In the genomic region with DNA sequence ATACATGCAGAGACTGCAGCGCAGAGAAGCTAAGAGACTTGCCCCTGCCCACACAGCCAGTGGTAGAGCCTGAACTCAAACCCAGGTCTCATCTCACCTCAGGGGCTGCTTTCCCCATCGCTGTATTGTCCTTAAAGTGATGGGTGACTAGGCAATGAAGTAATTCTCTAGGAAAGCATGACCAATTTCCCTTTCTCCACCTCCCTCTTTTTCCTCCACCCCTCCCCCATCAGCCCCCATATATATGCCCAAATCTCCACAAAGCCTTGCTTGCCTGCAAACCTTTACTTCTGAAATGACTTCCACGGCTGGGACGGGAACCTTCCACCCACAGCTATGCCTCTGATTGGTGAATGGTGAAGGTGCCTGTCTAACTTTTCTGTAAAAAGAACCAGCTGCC, we compare ENCODE assay signal across 13 cellular contexts. TPM values are rescaled to one million over a fixed set of nuclear protein-coding genes. Genes with fewer than 3 reads are reported as not detected.
DNase-seq lines count a peak whose midpoint lies in the region; ATAC-seq and TF ChIP-seq lines count a peak whose summit lies in the region.
"Had no signal": no experiment of that assay in that cellular context is flagged by ENCODE, and none has a peak within 500 bp of the region (broad histone marks: within the 10 kb centered on the region; RNA-seq: fewer than 3 reads in every experiment).

A gene with protein sequence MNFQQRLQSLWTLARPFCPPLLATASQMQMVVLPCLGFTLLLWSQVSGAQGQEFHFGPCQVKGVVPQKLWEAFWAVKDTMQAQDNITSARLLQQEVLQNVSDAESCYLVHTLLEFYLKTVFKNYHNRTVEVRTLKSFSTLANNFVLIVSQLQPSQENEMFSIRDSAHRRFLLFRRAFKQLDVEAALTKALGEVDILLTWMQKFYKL (plus strand): TSS at position 269 of the 400 bp plus-strand sequence. CDS start 390 bp downstream, outside the sequence.

- peaks cover 0 to 41% of the 10 kb centered on the region in 2 donors for H3K4me1 ChIP-seq in naive thymus-derived CD4-positive, alpha-beta T cell (ENCODE audit: control insufficient read depth in 2 of 2, insufficient read depth in 2 of 2, low read length in 2 of 2)

- intact Hi-C loops in activated T-helper 2 cell treated with anti-CD3 and anti-CD28 coated beads, Interferon-gamma antibody, Interleukin-2, Interleukin-4, amounts not matched to agents 10 μg/mL and 5 μg/mL and 100 μg/mL, durations not matched to agents 14 hours and 24 hours and 36 hours (cut with micrococcal nuclease): loop anchor here (2.0 kb wide), 2 partner anchors 14 to 26 kb away; no protein-coding TSS in a partner anchor
- intact Hi-C loops in naive thymus-derived CD4-positive, alpha-beta T cell (cut with micrococcal nuclease): loop anchor here in 1 of 2 donors (1.0 kb wide), 1 partner anchor 9 kb away; no protein-coding TSS in a partner anchor

- ATAC-seq in naive thymus-derived CD4-positive, alpha-beta T cell: no peak
- ATAC-seq: right cardiac atrium had no signal

- H3K27ac Mint-ChIP-seq in activated naive CD4-positive, alpha-beta T cell treated with anti-CD3 and anti-CD28 coated beads, Interleukin-2, amount 10 ng/mL, durations not matched to agents 7 days and 5 days: no peak within 1 kb of the TSS
- H3K27ac Mint-ChIP-seq in activated T-helper 2 cell treated with anti-CD3 and anti-CD28 coated beads, Interferon-gamma antibody, Interleukin-2, Interleukin-4, amounts not matched to agents 10 μg/mL and 5 μg/mL and 100 μg/mL, durations not matched to agents 14 hours and 24 hours and 36 hours: peak within 1 kb of the TSS; percentile 53
- peak within 1 kb of the TSS; percentile 29 to 95 (median 73) for H3K27ac Mint-ChIP-seq in naive thymus-derived CD4-positive, alpha-beta T cell
- H3K27ac Mint-ChIP-seq in stimulated activated naive CD8-positive, alpha-beta T cell treated with anti-CD3 and anti-CD28 coated beads, Interleukin-15, Interleukin-2, amounts not matched to agents 100 ng/mL and 50 ng/mL, for 24 hours: peak within 1 kb of the TSS; percentile 86

- peak; percentile 59 for DNase-seq in activated naive CD4-positive, alpha-beta T cell treated with Interleukin-2 at 50 U/mL for 16 hours
- DNase-seq in activated naive CD4-positive, alpha-beta T cell treated with anti-CD3 and anti-CD28 coated beads, Interleukin-2, amount 10 ng/mL, durations not matched to agents 7 days and 5 days: no peak
- no peak for DNase-seq in activated T-helper 2 cell treated with anti-CD3 and anti-CD28 coated beads, Interferon-gamma antibody, Interleukin-2, Interleukin-4, amounts not matched to agents 10 μg/mL and 5 μg/mL and 100 μg/mL, durations not matched to agents 14 hours and 24 hours and 36 hours (ENCODE audit: low spot score)
- DNase-seq in naive thymus-derived CD4-positive, alpha-beta T cell: peak in 1 of 9 donors; percentile 63
- DNase-seq in GM20000 (ENCODE audit: low spot score): no peak
- no peak for DNase-seq in KG1 (lab: John Stamatoyannopoulos, UW)
- DNase-seq in GOT3 (lab: John Stamatoyannopoulos, UW): no peak
- DNase-seq: BE2C, dermis blood vessel endothelial cell, NCI-H345, right cardiac atrium, RPMI8226 had no signal

- H3K4me1 Mint-ChIP-seq in activated naive CD4-positive, alpha-beta T cell treated with anti-CD3 and anti-CD28 coated beads, Interleukin-2, amount 10 ng/mL, durations not matched to agents 7 days and 5 days: peaks cover 16% of the 10 kb centered on the region
- peaks cover 44% of the 10 kb centered on the region for H3K4me1 Mint-ChIP-seq in activated T-helper 2 cell treated with anti-CD3 and anti-CD28 coated beads, Interferon-gamma antibody, Interleukin-2, Interleukin-4, amounts not matched to agents 10 μg/mL and 5 μg/mL and 100 μg/mL, durations not matched to agents 14 hours and 24 hours and 36 hours (ENCODE audit: low read depth)
- H3K4me1 Mint-ChIP-seq in naive thymus-derived CD4-positive, alpha-beta T cell: peaks cover 27 to 87% (median 74%) of the 10 kb centered on the region in 7 donors
- peaks cover 93% of the 10 kb centered on the region for H3K4me1 Mint-ChIP-seq in stimulated activated naive CD8-positive, alpha-beta T cell treated with anti-CD3 and anti-CD28 coated beads, Interleukin-15, Interleukin-2, amounts not matched to agents 100 ng/mL and 50 ng/mL, for 24 hours (ENCODE audit: low read depth)

- H3K9me3 ChIP-seq in naive thymus-derived CD4-positive, alpha-beta T cell (ENCODE audit: control insufficient read depth in 2 of 3, low read length in 3 of 3): no peaks in the 10 kb centered on the region

- TF ChIP-seq CTCF in GM20000 (IDR thresholded peaks at IDR 0.05; ENCODE audit: extremely low read depth, missing control alignments): no peak

- H3K9me3 Mint-ChIP-seq in activated naive CD4-positive, alpha-beta T cell treated with anti-CD3 and anti-CD28 coated beads, Interleukin-2, amount 10 ng/mL, durations not matched to agents 7 days and 5 days: no peaks in the 10 kb centered on the region
- no peaks in the 10 kb centered on the region for H3K9me3 Mint-ChIP-seq in activated T-helper 2 cell treated with anti-CD3 and anti-CD28 coated beads, Interferon-gamma antibody, Interleukin-2, Interleukin-4, amounts not matched to agents 10 μg/mL and 5 μg/mL and 100 μg/mL, durations not matched to agents 14 hours and 24 hours and 36 hours
- H3K9me3 Mint-ChIP-seq in naive thymus-derived CD4-positive, alpha-beta T cell: no peaks in the 10 kb centered on the region
- H3K9me3 Mint-ChIP-seq in stimulated activated naive CD8-positive, alpha-beta T cell treated with anti-CD3 and anti-CD28 coated beads, Interleukin-15, Interleukin-2, amounts not matched to agents 100 ng/mL and 50 ng/mL, for 24 hours: no peaks in the 10 kb centered on the region

- H3K27me3 Mint-ChIP-seq in activated naive CD4-positive, alpha-beta T cell treated with anti-CD3 and anti-CD28 coated beads, Interleukin-2, amount 10 ng/mL, durations not matched to agents 7 days and 5 days: peaks cover 5% of the 10 kb centered on the region
- no peaks in the 10 kb centered on the region for H3K27me3 Mint-ChIP-seq in activated T-helper 2 cell treated with anti-CD3 and anti-CD28 coated beads, Interferon-gamma antibody, Interleukin-2, Interleukin-4, amounts not matched to agents 10 μg/mL and 5 μg/mL and 100 μg/mL, durations not matched to agents 14 hours and 24 hours and 36 hours (ENCODE audit: low read depth)
- H3K27me3 Mint-ChIP-seq in naive thymus-derived CD4-positive, alpha-beta T cell: no peaks in the 10 kb centered on the region
- no peaks in the 10 kb centered on the region for H3K27me3 Mint-ChIP-seq in stimulated activated naive CD8-positive, alpha-beta T cell treated with anti-CD3 and anti-CD28 coated beads, Interleukin-15, Interleukin-2, amounts not matched to agents 100 ng/mL and 50 ng/mL, for 24 hours

- H3K36me3 Mint-ChIP-seq in activated naive CD4-positive, alpha-beta T cell treated with anti-CD3 and anti-CD28 coated beads, Interleukin-2, amount 10 ng/mL, durations not matched to agents 7 days and 5 days: peaks cover 5% of the 10 kb centered on the region
- H3K36me3 Mint-ChIP-seq in activated T-helper 2 cell treated with anti-CD3 and anti-CD28 coated beads, Interferon-gamma antibody, Interleukin-2, Interleukin-4, amounts not matched to agents 10 μg/mL and 5 μg/mL and 100 μg/mL, durations not matched to agents 14 hours and 24 hours and 36 hours (ENCODE audit: low read depth): no peaks in the 10 kb centered on the region
- H3K36me3 Mint-ChIP-seq in naive thymus-derived CD4-positive, alpha-beta T cell: peaks cover 0 to 31% (median 3%) of the 10 kb centered on the region in 5 donors
- peaks cover 15% of the 10 kb centered on the region for H3K36me3 Mint-ChIP-seq in stimulated activated naive CD8-positive, alpha-beta T cell treated with anti-CD3 and anti-CD28 coated beads, Interleukin-15, Interleukin-2, amounts not matched to agents 100 ng/mL and 50 ng/mL, for 24 hours (ENCODE audit: low read depth)

- no peak within 1 kb of the TSS for H3K4me3 ChIP-seq in naive thymus-derived CD4-positive, alpha-beta T cell (ENCODE audit: low read length)

- peaks cover 0 to 3% (median 0%) of the 10 kb centered on the region in 3 experiments for H3K36me3 ChIP-seq in naive thymus-derived CD4-positive, alpha-beta T cell (ENCODE audit: control insufficient read depth in 2 of 3, insufficient read depth in 3 of 3, low read length in 3 of 3)
- H3K36me3 ChIP-seq: BE2C had no signal

- CTCF ChIA-PET in activated naive CD4-positive, alpha-beta T cell treated with anti-CD3 and anti-CD28 coated beads, Interleukin-2, amount 10 ng/mL, durations not matched to agents 7 days and 5 days (lab: Charles Lee): interaction anchor here (0.7 to 2.2 kb wide), 5 partner anchors 9 to 88 kb away, joined by 3 to 9 read pairs (median 8); no protein-coding TSS in a partner anchor
- CTCF ChIA-PET in naive thymus-derived CD4-positive, alpha-beta T cell (lab: Charles Lee): interaction anchor here (1.7 to 5.6 kb wide), 2 partner anchors 15 to 171 kb away, joined by 3 to 26 read pairs; no protein-coding TSS in a partner anchor

- H3K27ac ChIP-seq in naive thymus-derived CD4-positive, alpha-beta T cell (ENCODE audit: low read depth, low read length): no peak within 1 kb of the TSS

- no peaks in the 10 kb centered on the region for H3K27me3 ChIP-seq in naive thymus-derived CD4-positive, alpha-beta T cell (ENCODE audit: control insufficient read depth in 2 of 2, insufficient read depth in 2 of 2, low read length in 2 of 2)
- H3K27me3 ChIP-seq: BE2C had no signal

- no peak within 1 kb of the TSS for H3K4me3 Mint-ChIP-seq in activated naive CD4-positive, alpha-beta T cell treated with anti-CD3 and anti-CD28 coated beads, Interleukin-2, amount 10 ng/mL, durations not matched to agents 7 days and 5 days
- H3K4me3 Mint-ChIP-seq in activated T-helper 2 cell treated with anti-CD3 and anti-CD28 coated beads, Interferon-gamma antibody, Interleukin-2, Interleukin-4, amounts not matched to agents 10 μg/mL and 5 μg/mL and 100 μg/mL, durations not matched to agents 14 hours and 24 hours and 36 hours (ENCODE audit: low read depth): peak within 1 kb of the TSS; percentile 43
- H3K4me3 Mint-ChIP-seq in naive thymus-derived CD4-positive, alpha-beta T cell: peak within 1 kb of the TSS in 3 of 10 donors; percentile 11 to 16 (median 16)
- H3K4me3 Mint-ChIP-seq in stimulated activated naive CD8-positive, alpha-beta T cell treated with anti-CD3 and anti-CD28 coated beads, Interleukin-15, Interleukin-2, amounts not matched to agents 100 ng/mL and 50 ng/mL, for 24 hours: peak within 1 kb of the TSS; percentile 75

- POLR2A ChIA-PET in naive thymus-derived CD4-positive, alpha-beta T cell (lab: Charles Lee): interaction anchor here (0.5 to 17.9 kb wide), 5 partner anchors 10 to 162 kb away, joined by 3 to 600 read pairs (median 5); a partner anchor contains a TSS

RNA-seq across cellular contexts. Expression of the gene that starts here (rescaled TPM):
- 3.1 and 3.4 TPM in 2 replicates for total RNA-seq in activated T-helper 2 cell treated with anti-CD3 and anti-CD28 coated beads, Interferon-gamma antibody, Interleukin-2, Interleukin-4, amounts not matched to agents 10 μg/mL and 5 μg/mL and 100 μg/mL, durations not matched to agents 14 hours and 24 hours and 36 hours
- under 1 TPM in 1 of 5 experiments, not detected in 4; 0.51 TPM for total RNA-seq in naive thymus-derived CD4-positive, alpha-beta T cell
- 10 to 100 TPM; 27.9 to 28.4 TPM for polyA plus RNA-seq in naive thymus-derived CD4-positive, alpha-beta T cell
- total RNA-seq: dermis blood vessel endothelial cell, right cardiac atrium had no signal
- polyA plus RNA-seq: right cardiac atrium had no signal
